19 cellular contexts compared by ENCODE assay signal in the genomic region with DNA sequence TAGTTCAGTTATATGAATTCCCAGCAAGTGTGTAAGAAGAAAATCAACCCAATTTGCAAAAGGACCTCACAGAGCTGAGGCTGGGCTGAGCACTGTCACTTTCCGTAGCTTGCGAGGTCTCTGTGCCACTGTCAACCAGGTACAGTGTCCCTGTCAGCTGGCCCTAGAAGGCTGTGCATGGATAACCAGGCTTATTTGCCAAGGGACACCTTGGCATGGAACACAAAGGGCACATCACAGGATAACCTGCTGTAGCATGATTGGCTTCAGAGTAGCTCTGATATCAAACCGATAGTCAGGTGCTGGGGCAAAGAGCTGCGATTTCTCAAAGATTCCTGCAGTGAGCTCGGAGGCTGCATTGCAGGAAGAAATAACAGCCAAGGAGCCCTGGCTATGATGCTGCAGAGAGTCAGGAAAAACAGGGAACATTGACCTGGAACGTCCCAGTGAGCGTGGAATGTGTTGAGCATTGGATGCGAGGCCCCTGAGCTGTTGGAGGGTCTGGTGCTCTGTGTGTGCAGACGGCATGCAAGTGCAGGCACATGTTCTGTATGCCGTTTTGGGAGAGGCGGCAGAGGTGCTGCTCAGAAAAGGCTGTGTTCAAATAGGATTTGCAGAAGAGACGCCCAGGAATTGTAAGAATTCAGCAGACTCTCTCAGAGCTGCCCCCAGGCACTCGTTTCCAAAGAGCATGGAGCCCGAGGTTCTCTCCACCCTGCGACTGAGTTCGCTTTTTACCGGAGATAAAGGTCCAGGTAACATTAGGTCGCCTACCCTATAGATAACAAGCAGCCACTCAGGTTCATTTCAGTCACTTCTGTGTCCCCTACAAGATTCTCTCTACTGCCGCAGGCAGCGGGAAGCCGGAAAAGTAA.
"Had no signal": no experiment of that assay in that cellular context is flagged by ENCODE, and none has a peak within 500 bp of the region (broad histone marks: within the 10 kb centered on the region; RNA-seq: fewer than 3 reads in every experiment).

No MANE protein-coding gene starts in this region.

- H3K9me3 ChIP-seq: thoracic aorta, upper lobe of right lung had no signal

- H3K4me1 ChIP-seq: upper lobe of right lung had no signal

- ATAC-seq: activated CD8-positive, alpha-beta memory T cell treated with anti-CD3 and anti-CD28 coated beads, Interleukin-2, amount 10 ng/mL, durations not matched to agents 7 days and 5 days; activated T-helper 17 cell treated with anti-CD3 and anti-CD28 coated beads, Interleukin-2, amount 50 U/mL, for 72 hours; naive thymus-derived CD8-positive, alpha-beta T cell; T-cell; upper lobe of right lung had no signal

- DNase-seq: activated B cell treated with CpG ODN at 0.5 μM for 24 hours; activated CD4-positive, alpha-beta memory T cell treated with anti-CD3 and anti-CD28 coated beads for 36 hours; activated CD4-positive, alpha-beta T cell treated with anti-CD3 and anti-CD28 coated beads for 4 hours; activated CD8-positive, alpha-beta memory T cell treated with anti-CD3 and anti-CD28 coated beads, Interleukin-2, amount 10 ng/mL, durations not matched to agents 7 days and 5 days; activated naive CD4-positive, alpha-beta T cell; activated naive CD8-positive, alpha-beta T cell treated with anti-CD3 and anti-CD28 coated beads for 36 hours; activated T-cell treated with anti-CD3 and anti-CD28 coated beads, Interleukin-2, amount 50 U/mL, for 1 hour; amniotic stem cell; endodermal cell; foreskin fibroblast; left ventricle myocardium superior; naive thymus-derived CD8-positive, alpha-beta T cell; stimulated activated naive B cell treated with anti-CD40 and anti-IgM and Interleukin-4, amounts not matched to agents 10 μg/mL and 1 μg/mL and 100 μg/mL, for 72 hours; T-cell; upper lobe of right lung had no signal

- H3K27me3 Mint-ChIP-seq: activated B cell treated with CpG ODN at 0.5 μM for 24 hours; activated CD4-positive, alpha-beta memory T cell treated with anti-CD3 and anti-CD28 coated beads for 36 hours; activated CD8-positive, alpha-beta memory T cell treated with anti-CD3 and anti-CD28 coated beads, Interleukin-2, amount 10 ng/mL, durations not matched to agents 7 days and 5 days; stimulated activated naive B cell treated with anti-CD40 and anti-IgM and Interleukin-4, amounts not matched to agents 10 μg/mL and 1 μg/mL and 100 μg/mL, for 72 hours had no signal

- H3K9me3 Mint-ChIP-seq: activated B cell treated with CpG ODN at 0.5 μM for 24 hours; activated CD4-positive, alpha-beta memory T cell treated with anti-CD3 and anti-CD28 coated beads for 36 hours; activated naive CD8-positive, alpha-beta T cell treated with anti-CD3 and anti-CD28 coated beads for 36 hours; activated T-helper 17 cell treated with anti-CD3 and anti-CD28 coated beads, Interleukin-2, amount 50 U/mL, for 72 hours; memory B cell; stimulated activated naive B cell treated with anti-CD40 and anti-IgM and Interleukin-4, amounts not matched to agents 10 μg/mL and 1 μg/mL and 100 μg/mL, for 72 hours; T-cell had no signal

- H3K36me3 Mint-ChIP-seq: activated CD4-positive, alpha-beta memory T cell treated with anti-CD3 and anti-CD28 coated beads for 36 hours; activated CD8-positive, alpha-beta memory T cell treated with anti-CD3 and anti-CD28 coated beads, Interleukin-2, amount 10 ng/mL, durations not matched to agents 7 days and 5 days; activated naive CD8-positive, alpha-beta T cell treated with anti-CD3 and anti-CD28 coated beads for 36 hours; memory B cell; naive thymus-derived CD8-positive, alpha-beta T cell; stimulated activated naive B cell treated with anti-CD40 and anti-IgM and Interleukin-4, amounts not matched to agents 10 μg/mL and 1 μg/mL and 100 μg/mL, for 72 hours; T-cell had no signal

- H3K27ac ChIP-seq: epithelial cell of prostate, thoracic aorta, upper lobe of right lung had no signal

- H3K27me3 ChIP-seq: upper lobe of right lung had no signal

- H3K4me1 Mint-ChIP-seq: activated B cell treated with CpG ODN at 0.5 μM for 24 hours; activated CD8-positive, alpha-beta memory T cell treated with anti-CD3 and anti-CD28 coated beads, Interleukin-2, amount 10 ng/mL, durations not matched to agents 7 days and 5 days; activated naive CD8-positive, alpha-beta T cell treated with anti-CD3 and anti-CD28 coated beads for 36 hours; activated T-helper 17 cell treated with anti-CD3 and anti-CD28 coated beads, Interleukin-2, amount 50 U/mL, for 72 hours; memory B cell; naive thymus-derived CD8-positive, alpha-beta T cell; T-cell had no signal

- H3K27ac Mint-ChIP-seq: activated B cell treated with CpG ODN at 0.5 μM for 24 hours; activated CD4-positive, alpha-beta memory T cell treated with anti-CD3 and anti-CD28 coated beads for 36 hours; activated CD8-positive, alpha-beta memory T cell treated with anti-CD3 and anti-CD28 coated beads, Interleukin-2, amount 10 ng/mL, durations not matched to agents 7 days and 5 days; activated naive CD8-positive, alpha-beta T cell treated with anti-CD3 and anti-CD28 coated beads for 36 hours; activated T-helper 17 cell treated with anti-CD3 and anti-CD28 coated beads, Interleukin-2, amount 50 U/mL, for 72 hours; endodermal cell; memory B cell; naive thymus-derived CD8-positive, alpha-beta T cell; T-cell had no signal

- H3K4me3 Mint-ChIP-seq: activated B cell treated with CpG ODN at 0.5 μM for 24 hours; activated CD4-positive, alpha-beta memory T cell treated with anti-CD3 and anti-CD28 coated beads for 36 hours; activated CD8-positive, alpha-beta memory T cell treated with anti-CD3 and anti-CD28 coated beads, Interleukin-2, amount 10 ng/mL, durations not matched to agents 7 days and 5 days; activated naive CD8-positive, alpha-beta T cell treated with anti-CD3 and anti-CD28 coated beads for 36 hours; activated T-helper 17 cell treated with anti-CD3 and anti-CD28 coated beads, Interleukin-2, amount 50 U/mL, for 72 hours; endodermal cell; memory B cell; naive thymus-derived CD8-positive, alpha-beta T cell; stimulated activated naive B cell treated with anti-CD40 and anti-IgM and Interleukin-4, amounts not matched to agents 10 μg/mL and 1 μg/mL and 100 μg/mL, for 72 hours; T-cell had no signal

- H3K36me3 ChIP-seq: thoracic aorta, upper lobe of right lung had no signal

- H3K4me3 ChIP-seq: thoracic aorta, upper lobe of right lung had no signal
